Comparison of ENCODE assay signal across 19 cellular contexts in genomic region chr6:29685718-29686326, GRCh38. TPM values are rescaled to one million over a fixed set of nuclear protein-coding genes. Genes with fewer than 3 reads are reported as not detected.
DNase-seq lines count a peak whose midpoint lies in the region; ATAC-seq and TF ChIP-seq lines count a peak whose summit lies in the region.
"Had no signal": no experiment of that assay in that cellular context is flagged by ENCODE, and none has a peak within 500 bp of the region (broad histone marks: within the 10 kb centered on the region; RNA-seq: fewer than 3 reads in every experiment).

No MANE protein-coding gene starts in this region.

- peaks cover 2% of the 10 kb centered on the region for H3K36me3 Mint-ChIP-seq in chondrocyte (ENCODE audit: low read depth)
- no peaks in the 10 kb centered on the region for H3K36me3 Mint-ChIP-seq in mesothelial cell of epicardium
- no peaks in the 10 kb centered on the region for H3K36me3 Mint-ChIP-seq in activated T-helper 17 cell treated with anti-CD3 and anti-CD28 coated beads, Interleukin-2, amount 50 U/mL, for 72 hours (ENCODE audit: low read depth)

- no peak overlapping the region for H3K4me3 ChIP-seq in right atrium auricular region
- H3K4me3 ChIP-seq: colonic mucosa, stomach had no signal

- H3K4me1 ChIP-seq in right atrium auricular region = no peaks in the 10 kb centered on the region
- H3K4me1 ChIP-seq: colonic mucosa, stomach had no signal

- peaks cover 17% of the 10 kb centered on the region for H3K27me3 Mint-ChIP-seq in chondrocyte (ENCODE audit: low read depth)
- peaks cover 13% of the 10 kb centered on the region for H3K27me3 Mint-ChIP-seq in mesothelial cell of epicardium (ENCODE audit: low read depth)
- no peaks in the 10 kb centered on the region for H3K27me3 Mint-ChIP-seq in activated T-helper 17 cell treated with anti-CD3 and anti-CD28 coated beads, Interleukin-2, amount 50 U/mL, for 72 hours
- H3K27me3 Mint-ChIP-seq: T-helper 17 cell had no signal

- DNase-seq in Ammon's horn (ENCODE audit: low spot score) = peak; percentile 58
- DNase-seq in chondrocyte (ENCODE audit: low spot score) = no peak
- no peak for DNase-seq in right atrium auricular region (ENCODE audit: low spot score)
- DNase-seq in mesothelial cell of epicardium (ENCODE audit: low spot score in 2 of 2, unreplicated experiment in 2 of 2) = no peak
- DNase-seq: activated CD4-positive, alpha-beta T cell treated with anti-CD3 and anti-CD28 coated beads, Interleukin-2, amount 50 U/mL, for 1 hour; colonic mucosa; Kasumi-1; NCI-H187; NCI-H524; occipital lobe; stomach; T-helper 17 cell had no signal

- TF ChIP-seq EP300 in Ishikawa (IDR thresholded peaks at IDR 0.05; ENCODE audit: borderline replicate concordance) = no peak

- H3K27ac Mint-ChIP-seq in chondrocyte (ENCODE audit: unreplicated experiment) (no peak overlapping the region), mesothelial cell of epicardium (no peak overlapping the region)
- H3K27ac Mint-ChIP-seq in activated T-helper 17 cell treated with anti-CD3 and anti-CD28 coated beads, Interleukin-2, amount 50 U/mL, for 72 hours = no peak overlapping the region
- H3K27ac Mint-ChIP-seq: T-helper 17 cell had no signal

- TF ChIP-seq RAD21 in Ishikawa (IDR thresholded peaks at IDR 0.05; ENCODE audit: low read depth) = peak; percentile 28; the same call in 1 of the 2 replicates

- ATAC-seq in activated CD4-positive, CD25-positive, alpha-beta regulatory T cell treated with anti-CD3 and anti-CD28 coated beads, Interleukin-2, amount 50 U/mL, for 24 hours = no peak
- ATAC-seq in esophagus mucosa = no peak
- ATAC-seq in activated T-helper 17 cell treated with anti-CD3 and anti-CD28 coated beads, Interleukin-2, amount 50 U/mL, for 72 hours (replicated peaks) = no peak
- ATAC-seq: HCT116, T-helper 17 cell had no signal

- no peaks in the 10 kb centered on the region for H3K9me3 ChIP-seq in right atrium auricular region
- H3K9me3 ChIP-seq: colonic mucosa, stomach had no signal

- H3K4me1 Mint-ChIP-seq in chondrocyte (ENCODE audit: low read depth) = no peaks in the 10 kb centered on the region
- no peaks in the 10 kb centered on the region for H3K4me1 Mint-ChIP-seq in mesothelial cell of epicardium
- no peaks in the 10 kb centered on the region for H3K4me1 Mint-ChIP-seq in activated T-helper 17 cell treated with anti-CD3 and anti-CD28 coated beads, Interleukin-2, amount 50 U/mL, for 72 hours

- TF ChIP-seq CTCF in chondrocyte (IDR thresholded peaks at IDR 0.05) (peak; percentile 55), right atrium auricular region (IDR thresholded peaks at IDR 0.05) (peak; percentile 30 to 60), mesothelial cell of epicardium (IDR thresholded peaks at IDR 0.05; ENCODE audit: unreplicated experiment) (no peak)

- H3K27me3 ChIP-seq in right atrium auricular region = no peaks in the 10 kb centered on the region
- H3K27me3 ChIP-seq: colonic mucosa had no signal

- H3K4me3 Mint-ChIP-seq in chondrocyte (ENCODE audit: unreplicated experiment) (no peak overlapping the region), mesothelial cell of epicardium (no peak overlapping the region)
- no peak overlapping the region for H3K4me3 Mint-ChIP-seq in activated T-helper 17 cell treated with anti-CD3 and anti-CD28 coated beads, Interleukin-2, amount 50 U/mL, for 72 hours
- H3K4me3 Mint-ChIP-seq: T-helper 17 cell had no signal

- H3K9me3 Mint-ChIP-seq in chondrocyte (ENCODE audit: low read depth) (peaks cover 3% of the 10 kb centered on the region), mesothelial cell of epicardium (peaks cover 8% of the 10 kb centered on the region)
- H3K9me3 Mint-ChIP-seq in activated T-helper 17 cell treated with anti-CD3 and anti-CD28 coated beads, Interleukin-2, amount 50 U/mL, for 72 hours = no peaks in the 10 kb centered on the region

- no peak overlapping the region for H3K27ac ChIP-seq in right atrium auricular region
- H3K27ac ChIP-seq: colonic mucosa, stomach had no signal

- no peaks in the 10 kb centered on the region for H3K36me3 ChIP-seq in right atrium auricular region
- H3K36me3 ChIP-seq: colonic mucosa, stomach had no signal

TF ChIP-seq in Ishikawa, 13 proteins besides CTCF, POLR2A, EP300 and RAD21:
- TF ChIP-seq EGR1 (IDR thresholded peaks at IDR 0.05) = no peak
- TF ChIP-seq TCF12 (IDR thresholded peaks at IDR 0.05; ENCODE audit: low read depth) = no peak
- TF ChIP-seq REST (IDR thresholded peaks at IDR 0.05; ENCODE audit: low read depth) = no peak
- no peak for TF ChIP-seq ZBTB7A (IDR thresholded peaks at IDR 0.05; ENCODE audit: low read depth)
- TF ChIP-seq MAX (IDR thresholded peaks at IDR 0.05) = no peak
- no peak for TF ChIP-seq CREB1 (IDR thresholded peaks at IDR 0.05; ENCODE audit: low read depth)
- TF ChIP-seq TEAD4 (IDR thresholded peaks at IDR 0.05) = no peak
- TF ChIP-seq YY1 (IDR thresholded peaks at IDR 0.05; ENCODE audit: low read depth) = no peak
- TF ChIP-seq FOXM1 (IDR thresholded peaks at IDR 0.05; ENCODE audit: borderline replicate concordance, low read depth) = no peak
- TF ChIP-seq CEBPB (IDR thresholded peaks at IDR 0.05) = no peak
- TF ChIP-seq NFIC (IDR thresholded peaks at IDR 0.05) = no peak
- no peak for TF ChIP-seq USF1 (IDR thresholded peaks at IDR 0.05)
- no peak for TF ChIP-seq TAF1 (IDR thresholded peaks at IDR 0.05; ENCODE audit: low read depth)

RNA-seq across cellular contexts. Expression of gene ZFP57, which starts 4.9 kb away (rescaled TPM):
- total RNA-seq in chondrocyte (not detected in 3 replicates), right atrium auricular region (10 to 100 TPM in 1 of 2 donors, under 1 TPM in 1; 0.30 to 12.6 TPM), mesothelial cell of epicardium (0.11 TPM in 2 of 3 replicates, not detected in the other), esophagus mucosa (2.1 TPM)
- 1 to 10 TPM in 1 of 2 donors, not detected in 1; 2.6 TPM for total RNA-seq in activated T-helper 17 cell treated with anti-CD3 and anti-CD28 coated beads, Interleukin-2, amount 50 U/mL, for 72 hours
- total RNA-seq: colonic mucosa, fibroblast of lung, mesenteric fat pad, occipital lobe, stomach had no signal

RNA-seq across cellular contexts. Expression of gene MOG, which starts 28.9 kb away (rescaled TPM):
- total RNA-seq in chondrocyte = 0.82 TPM in 1 of 3 replicates, not detected in the others
- 1 to 10 TPM in 1 of 2 donors, under 1 TPM in 1; 0.16 to 2.4 TPM for total RNA-seq in right atrium auricular region
- total RNA-seq in mesothelial cell of epicardium = 0.65 to 1.4 TPM (median 0.82 TPM) in 3 replicates
- not detected for total RNA-seq in esophagus mucosa
- not detected for total RNA-seq in activated T-helper 17 cell treated with anti-CD3 and anti-CD28 coated beads, Interleukin-2, amount 50 U/mL, for 72 hours
- total RNA-seq: colonic mucosa, fibroblast of lung, mesenteric fat pad, occipital lobe, stomach, T-helper 17 cell had no signal

RNA-seq across cellular contexts. Expression of gene HLA-F, which starts 37.4 kb away (rescaled TPM):
- total RNA-seq in chondrocyte = 5.1 to 6.6 TPM (median 6.4 TPM) in 3 replicates
- 10 to 100 TPM; 21.1 to 36.7 TPM for total RNA-seq in right atrium auricular region
- 2.0 to 2.5 TPM (median 2.1 TPM) in 3 replicates for total RNA-seq in mesothelial cell of epicardium
- total RNA-seq in esophagus mucosa = 6.8 TPM
- total RNA-seq in activated T-helper 17 cell treated with anti-CD3 and anti-CD28 coated beads, Interleukin-2, amount 50 U/mL, for 72 hours = 100 to 1,000 TPM; 159 to 352 TPM

RNA-seq across cellular contexts. Expression of gene GABBR1, which starts 52.8 kb away (rescaled TPM):
- total RNA-seq in chondrocyte = 46.6 to 62.4 TPM (median 50.7 TPM) in 3 replicates
- total RNA-seq in right atrium auricular region = 10 to 100 TPM; 16.4 to 32.0 TPM
- 130 to 138 TPM (median 134 TPM) in 3 replicates for total RNA-seq in mesothelial cell of epicardium
- total RNA-seq in esophagus mucosa = 7.7 TPM
- 10 to 100 TPM; 19.3 to 46.1 TPM for total RNA-seq in activated T-helper 17 cell treated with anti-CD3 and anti-CD28 coated beads, Interleukin-2, amount 50 U/mL, for 72 hours

Comparison
In these comparisons a context has a peak if more than half of its experiments do, and no peak if none do; other contexts are left out.
1. RNA of gene HLA-F, which starts 37.4 kb away (total RNA-seq): 159 to 352 TPM in activated T-helper 17 cell treated with anti-CD3 and anti-CD28 coated beads, Interleukin-2, amount 50 U/mL, for 72 hours; 21.1 to 36.7 TPM in right atrium auricular region, 6.8 TPM in esophagus mucosa (single experiment), 5.1 to 6.6 TPM in chondrocyte and 2.0 to 2.5 TPM in mesothelial cell of epicardium; every median in the first group is over 4 times any median in the second.